Comparison of ENCODE assay signal across 8 cellular contexts in the genomic region with DNA sequence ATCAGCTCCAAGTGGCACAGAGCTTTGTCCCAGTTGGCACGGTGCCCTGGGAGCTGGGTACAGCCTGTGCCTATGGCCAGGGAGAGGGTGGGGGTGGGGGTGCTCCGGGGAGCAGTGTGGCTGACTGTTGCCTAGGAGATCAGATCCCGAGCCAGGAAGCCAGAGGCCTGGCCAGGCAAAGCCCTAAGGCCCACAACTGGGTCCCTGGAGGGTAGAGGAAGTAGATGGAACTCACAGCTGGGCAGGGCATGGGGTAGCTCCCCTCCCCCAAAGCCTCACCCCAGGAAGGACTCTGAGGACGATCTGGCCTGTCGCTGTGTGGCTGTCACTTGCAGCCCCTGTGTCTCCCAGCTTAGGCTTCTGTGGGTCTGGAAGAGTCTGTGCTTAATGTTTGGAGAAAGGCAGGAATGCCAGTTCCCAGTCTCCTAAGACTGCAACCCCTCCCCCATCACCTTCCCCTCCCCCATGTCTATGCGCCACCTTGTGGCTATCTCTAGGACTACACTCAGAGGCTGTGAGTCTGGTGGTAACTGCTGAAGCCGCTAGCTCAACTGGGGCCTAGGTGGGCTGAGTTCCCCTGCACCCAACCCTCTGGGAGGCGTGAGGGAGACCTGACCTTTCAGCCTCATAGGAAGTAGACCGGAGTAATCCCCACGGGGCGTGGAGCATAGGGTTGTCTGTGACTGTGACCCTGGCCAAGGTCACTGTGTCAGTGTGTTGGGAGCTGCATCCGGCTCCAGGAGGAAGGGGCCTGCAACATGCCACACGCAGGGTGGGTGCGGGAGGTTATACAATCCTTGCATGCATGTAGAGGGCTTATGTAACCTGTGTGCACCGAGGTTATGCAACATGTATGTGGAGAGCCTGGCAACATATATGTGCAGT. TPM values are rescaled to one million over a fixed set of nuclear protein-coding genes. Genes with fewer than 3 reads are reported as not detected.
A peak's percentile ranks its signal among the peaks of the same experiment; 100 is the strongest.
DNase-seq lines count a peak whose midpoint lies in the region; ATAC-seq and TF ChIP-seq lines count a peak whose summit lies in the region.

No MANE protein-coding gene starts in this region.

- ATAC-seq in GM21786 (IDR thresholded peaks at IDR 0.05; ENCODE audit: unreplicated experiment) (no peak), HG03354 (IDR thresholded peaks at IDR 0.05; ENCODE audit: poor library complexity, severe bottlenecking, unreplicated experiment) (no peak)

- H3K4me1 ChIP-seq in iPS DF 6.9 (ENCODE audit: control insufficient read depth, insufficient read depth, low read length), result peaks cover 11% of the 10 kb centered on the region
- peaks cover 59 to 68% (median 63%) of the 10 kb centered on the region in 3 donors for H3K4me1 ChIP-seq in skeletal muscle tissue (ENCODE audit: control insufficient read depth in 3 of 3, insufficient read depth in 3 of 3, low read length in 3 of 3)

- H3K4me3 ChIP-seq in astrocyte of the cerebellum (ENCODE audit: low read depth, low read length) (no peak overlapping the region), iPS DF 6.9 (ENCODE audit: low read length) (no peak overlapping the region), skeletal muscle tissue (ENCODE audit: low read length in 3 of 3) (peak overlapping the region; percentile 46 to 63 (median 59))

- in situ Hi-C loops in astrocyte of the cerebellum (cut with HindIII; ENCODE audit: low sequenced_read_pairs), result no loop called here

- H3K27me3 ChIP-seq in iPS DF 6.9 (ENCODE audit: control insufficient read depth, insufficient read depth, low read length), result no peaks in the 10 kb centered on the region
- H3K27me3 ChIP-seq in skeletal muscle tissue (ENCODE audit: control insufficient read depth in 3 of 3, insufficient read depth in 3 of 3, low read length in 3 of 3), result no peaks in the 10 kb centered on the region

- H3K36me3 ChIP-seq in iPS DF 6.9 (ENCODE audit: control insufficient read depth, insufficient read depth, low read length) (no peaks in the 10 kb centered on the region), skeletal muscle tissue (ENCODE audit: control insufficient read depth in 3 of 3, insufficient read depth in 3 of 3, low read length in 3 of 3) (peaks cover 30 to 34% (median 33%) of the 10 kb centered on the region in 3 donors)

- H3K9ac ChIP-seq in skeletal muscle tissue (ENCODE audit: low read depth in 1 of 3, low read length in 3 of 3), result peak overlapping the region; percentile 51 to 79 (median 76)

- DNase-seq in Daoy (ENCODE audit: low read depth) (peak; percentile 45), M059J (ENCODE audit: low read depth) (peak; percentile 69), T-helper 22 cell (ENCODE audit: low read depth) (peak; percentile 28), astrocyte of the cerebellum (ENCODE audit: low read depth) (no peak), iPS DF 6.9 (ENCODE audit: low read depth, low spot score) (peak; percentile 75)

- peak; percentile 83 for TF ChIP-seq CTCF in astrocyte of the cerebellum (IDR thresholded peaks at IDR 0.05; ENCODE audit: low read depth, low read length, missing control alignments)

- WGBS in iPS DF 6.9 (ENCODE audit: insufficient coverage, insufficient read length), result no CpG with 5 or more reads among the region's 15 CpGs

- H3K9me3 ChIP-seq in iPS DF 6.9 (ENCODE audit: control insufficient read depth, insufficient read depth, low read length), result no peaks in the 10 kb centered on the region
- H3K9me3 ChIP-seq in skeletal muscle tissue (ENCODE audit: control insufficient read depth in 3 of 3, low read length in 3 of 3), result no peaks in the 10 kb centered on the region

- H3K27ac ChIP-seq in iPS DF 6.9 (ENCODE audit: low read length) (no peak overlapping the region), skeletal muscle tissue (ENCODE audit: low read depth, low read length) (peak overlapping the region; percentile 99)

RNA-seq across cellular contexts. Expression of gene THRA, which starts 12.7 kb away (rescaled TPM):
- 4.4 and 7.7 TPM in 2 replicates for total RNA-seq in Daoy (2014; rRNA removed; shearing (Covaris generic))
- total RNA-seq in M059J (2014; rRNA removed; shearing (Covaris generic)), result 19.2 and 26.7 TPM in 2 replicates
- 30.8 TPM for total RNA-seq in skeletal muscle tissue

RNA-seq across cellular contexts. Expression of gene MED24, which starts 21.2 kb away (rescaled TPM):
- 31.8 and 39.2 TPM in 2 replicates for total RNA-seq in Daoy (2014; rRNA removed; shearing (Covaris generic))
- 25.9 and 29.1 TPM in 2 replicates for total RNA-seq in M059J (2014; rRNA removed; shearing (Covaris generic))
- total RNA-seq in skeletal muscle tissue, result 25.6 TPM

RNA-seq across cellular contexts. Expression of gene NR1D1, which starts 24.9 kb away (rescaled TPM):
- 0.80 and 1.4 TPM in 2 replicates for total RNA-seq in Daoy (2014; rRNA removed; shearing (Covaris generic))
- 5.7 and 6.3 TPM in 2 replicates for total RNA-seq in M059J (2014; rRNA removed; shearing (Covaris generic))
- 1.0 TPM for total RNA-seq in skeletal muscle tissue

RNA-seq across cellular contexts. Expression of gene MSL1, which starts 46.3 kb away (rescaled TPM):
- total RNA-seq in Daoy (2014; rRNA removed; shearing (Covaris generic)), result 46.5 and 52.5 TPM in 2 replicates
- total RNA-seq in M059J (2014; rRNA removed; shearing (Covaris generic)), result 33.2 and 61.3 TPM in 2 replicates
- total RNA-seq in skeletal muscle tissue, result 53.8 TPM

Comparison
In these comparisons a context has a peak if more than half of its experiments do, and no peak if none do; other contexts are left out.
1. H3K4me3 ChIP-seq: peak in skeletal muscle tissue (3 of 3); none in astrocyte of the cerebellum (single experiment) and iPS DF 6.9 (single experiment).